Comparison of ENCODE assay signal across 28 cellular contexts in genomic region chr22:19275513-19275912, GRCh38.
"Had no signal": no experiment of that assay in that cellular context is flagged by ENCODE, and none has a peak within 500 bp of the region (broad histone marks: within the 10 kb centered on the region; RNA-seq: fewer than 3 reads in every experiment).

No MANE protein-coding gene starts in this region.

- H3K27me3 ChIP-seq: brain microvascular endothelial cell, esophagus squamous epithelium, left lung, tibial artery had no signal

- H3K36me3 Mint-ChIP-seq: activated naive CD8-positive, alpha-beta T cell treated with anti-CD3 and anti-CD28 coated beads for 36 hours; natural killer cell; stimulated activated memory B cell treated with anti-CD40 and anti-IgM and Interleukin-4, amounts not matched to agents 10 μg/mL and 1 μg/mL and 100 μg/mL, for 72 hours had no signal

- H3K9me3 Mint-ChIP-seq: activated naive CD4-positive, alpha-beta T cell treated with anti-CD3 and anti-CD28 coated beads for 36 hours; activated naive CD8-positive, alpha-beta T cell treated with anti-CD3 and anti-CD28 coated beads for 36 hours; natural killer cell; stimulated activated memory B cell treated with anti-CD40 and anti-IgM and Interleukin-4, amounts not matched to agents 10 μg/mL and 1 μg/mL and 100 μg/mL, for 72 hours; stimulated activated naive CD8-positive, alpha-beta T cell treated with anti-CD3 and anti-CD28 coated beads, Interleukin-15, amount 100 ng/mL, for 72 hours; T-helper 2 cell treated with Interferon-gamma antibody and Interleukin-4, amounts not matched to agents 5 μg/mL and 100 μg/mL, for 36 hours had no signal

- H3K9me3 ChIP-seq: esophagus squamous epithelium, left lung, lower lobe of right lung, tibial artery had no signal

- H3K4me3 Mint-ChIP-seq: activated naive CD4-positive, alpha-beta T cell treated with anti-CD3 and anti-CD28 coated beads for 36 hours; activated naive CD8-positive, alpha-beta T cell treated with anti-CD3 and anti-CD28 coated beads for 36 hours; natural killer cell; stimulated activated memory B cell treated with anti-CD40 and anti-IgM and Interleukin-4, amounts not matched to agents 10 μg/mL and 1 μg/mL and 100 μg/mL, for 72 hours; stimulated activated naive CD8-positive, alpha-beta T cell treated with anti-CD3 and anti-CD28 coated beads, Interleukin-15, amount 100 ng/mL, for 72 hours; T-helper 2 cell treated with Interferon-gamma antibody and Interleukin-4, amounts not matched to agents 5 μg/mL and 100 μg/mL, for 36 hours had no signal

- H3K4me1 Mint-ChIP-seq: activated naive CD8-positive, alpha-beta T cell treated with anti-CD3 and anti-CD28 coated beads for 36 hours; natural killer cell; stimulated activated memory B cell treated with anti-CD40 and anti-IgM and Interleukin-4, amounts not matched to agents 10 μg/mL and 1 μg/mL and 100 μg/mL, for 72 hours; stimulated activated naive CD8-positive, alpha-beta T cell treated with anti-CD3 and anti-CD28 coated beads, Interleukin-15, amount 100 ng/mL, for 72 hours had no signal

- ATAC-seq: left lung; lower lobe of right lung; natural killer cell; sciatic nerve; stimulated activated memory B cell treated with anti-CD40 and anti-IgM and Interleukin-4, amounts not matched to agents 10 μg/mL and 1 μg/mL and 100 μg/mL, for 72 hours; stimulated activated naive CD8-positive, alpha-beta T cell treated with anti-CD3 and anti-CD28 coated beads, Interleukin-15, amount 100 ng/mL, for 72 hours had no signal

- H3K4me3 ChIP-seq: esophagus squamous epithelium, left lung, lower lobe of right lung, tibial artery had no signal

- DNase-seq: activated CD4-positive, alpha-beta T cell treated with anti-CD3 and anti-CD28 coated beads for 4 hours; activated CD4-positive, alpha-beta T cell treated with anti-CD3 and anti-CD28 coated beads, Interleukin-2, amount 50 U/mL, for 4 hours; activated effector memory CD4-positive, alpha-beta T cell treated with Interleukin-2 at 50 U/mL for 16 hours; activated naive CD4-positive, alpha-beta T cell treated with anti-CD3 and anti-CD28 coated beads for 36 hours; activated naive CD8-positive, alpha-beta T cell treated with anti-CD3 and anti-CD28 coated beads for 36 hours; brain microvascular endothelial cell; cortex of kidney; esophagus squamous epithelium; foreskin melanocyte; kidney glomerular epithelial cell; left lung; lower lobe of right lung; mesenchymal stem cell; natural killer cell; posterior cingulate gyrus; small intestine; stimulated activated CD4-positive, alpha-beta T cell treated with anti-CD3 and anti-CD28 coated beads, Interleukin-1b, Interleukin-23, amount 100 ng/mL, for 48 hours; stimulated activated CD4-positive, alpha-beta T cell treated with anti-CD3 and anti-CD28 coated beads, Interleukin-4, amount 100 ng/mL, for 4 hours; stimulated activated CD8-positive, alpha-beta memory T cell treated with anti-CD3 and anti-CD28 coated beads, Interleukin-4, amount 100 ng/mL, for 48 hours; stimulated activated naive CD8-positive, alpha-beta T cell treated with anti-CD3 and anti-CD28 coated beads, Interleukin-15, amount 100 ng/mL, for 72 hours; substantia nigra; T-helper 1 cell; tibial artery had no signal

- H3K4me1 ChIP-seq: esophagus squamous epithelium, left lung, lower lobe of right lung, tibial artery had no signal

- H3K27ac Mint-ChIP-seq: activated naive CD4-positive, alpha-beta T cell treated with anti-CD3 and anti-CD28 coated beads for 36 hours; activated naive CD8-positive, alpha-beta T cell treated with anti-CD3 and anti-CD28 coated beads for 36 hours; natural killer cell; stimulated activated memory B cell treated with anti-CD40 and anti-IgM and Interleukin-4, amounts not matched to agents 10 μg/mL and 1 μg/mL and 100 μg/mL, for 72 hours; stimulated activated naive CD8-positive, alpha-beta T cell treated with anti-CD3 and anti-CD28 coated beads, Interleukin-15, amount 100 ng/mL, for 72 hours; T-helper 2 cell treated with Interferon-gamma antibody and Interleukin-4, amounts not matched to agents 5 μg/mL and 100 μg/mL, for 36 hours had no signal

- H3K27me3 Mint-ChIP-seq: activated naive CD8-positive, alpha-beta T cell treated with anti-CD3 and anti-CD28 coated beads for 36 hours; stimulated activated naive CD8-positive, alpha-beta T cell treated with anti-CD3 and anti-CD28 coated beads, Interleukin-15, amount 100 ng/mL, for 72 hours had no signal

- H3K27ac ChIP-seq: brain microvascular endothelial cell, esophagus squamous epithelium, left lung, lower lobe of right lung, tibial artery had no signal

- FAIRE-seq: astrocyte, endothelial cell of umbilical vein, small intestine had no signal

- H3K36me3 ChIP-seq: brain microvascular endothelial cell, lower lobe of right lung had no signal
